Comparison of ENCODE assay signal across 9 cellular contexts in genomic region chr4:159016527-159017137, GRCh38.
A peak's percentile ranks its signal among the peaks of the same experiment; 100 is the strongest.
DNase-seq lines count a peak whose midpoint lies in the region; ATAC-seq and TF ChIP-seq lines count a peak whose summit lies in the region.
"Had no signal": no experiment of that assay in that cellular context is flagged by ENCODE, and none has a peak within 500 bp of the region (broad histone marks: within the 10 kb centered on the region; RNA-seq: fewer than 3 reads in every experiment).

No MANE protein-coding gene starts in this region.

- H3K27ac Mint-ChIP-seq in progenitor cell of endocrine pancreas (no peak overlapping the region), natural killer cell (no peak overlapping the region)

- no peak overlapping the region for H3K4me3 ChIP-seq in astrocyte of the spinal cord (ENCODE audit: low read depth, low read length)
- H3K4me3 ChIP-seq in lower lobe of right lung: no peak overlapping the region
- no peak overlapping the region for H3K4me3 ChIP-seq in MG63

- no peaks in the 10 kb centered on the region for H3K4me1 ChIP-seq in lower lobe of right lung

- H3K4me3 Mint-ChIP-seq in progenitor cell of endocrine pancreas (ENCODE audit: low read depth) (no peak overlapping the region), natural killer cell (no peak overlapping the region)

- ATAC-seq in HG02981 (IDR thresholded peaks at IDR 0.05; ENCODE audit: unreplicated experiment) (peak; percentile 32), lower lobe of right lung (no peak), natural killer cell (no peak)

- H3K4me1 Mint-ChIP-seq in progenitor cell of endocrine pancreas (ENCODE audit: low read depth) (peaks cover 4% of the 10 kb centered on the region), natural killer cell (no peaks in the 10 kb centered on the region)

- H3K27me3 ChIP-seq in lower lobe of right lung (ENCODE audit: low read depth) (no peaks in the 10 kb centered on the region), MG63 (no peaks in the 10 kb centered on the region)

- H3K36me3 Mint-ChIP-seq in progenitor cell of endocrine pancreas (ENCODE audit: insufficient read depth): no peaks in the 10 kb centered on the region
- H3K36me3 Mint-ChIP-seq in natural killer cell: no peaks in the 10 kb centered on the region

- H3K9me3 ChIP-seq in lower lobe of right lung (no peaks in the 10 kb centered on the region), MG63 (no peaks in the 10 kb centered on the region)

- H3K27me3 Mint-ChIP-seq in progenitor cell of endocrine pancreas (peaks cover 3% of the 10 kb centered on the region), natural killer cell (ENCODE audit: low read depth in 2 of 2) (peaks cover 0 to 3% of the 10 kb centered on the region in 2 donors)

- in situ Hi-C loops in astrocyte of the spinal cord (cut with HindIII; ENCODE audit: low sequenced_read_pairs): no loop called here

- no peak overlapping the region for H3K27ac ChIP-seq in lower lobe of right lung
- H3K27ac ChIP-seq: 22Rv1 had no signal

- no peak for TF ChIP-seq CTCF in astrocyte of the spinal cord (IDR thresholded peaks at IDR 0.05; ENCODE audit: low read depth, low read length)
- peak; percentile 34 for TF ChIP-seq CTCF in progenitor cell of endocrine pancreas (IDR thresholded peaks at IDR 0.05; ENCODE audit: unreplicated experiment)
- TF ChIP-seq CTCF in lower lobe of right lung (IDR thresholded peaks at IDR 0.05): no peak
- TF ChIP-seq CTCF in natural killer cell (IDR thresholded peaks at IDR 0.05): no peak

- intact Hi-C loops in lower lobe of right lung (cut with DNase I): no loop called here
- intact Hi-C loops in natural killer cell (cut with micrococcal nuclease): no loop called here

- H3K36me3 ChIP-seq in lower lobe of right lung (no peaks in the 10 kb centered on the region), MG63 (no peaks in the 10 kb centered on the region)

- DNase-seq in DMS 273 (lab: John Stamatoyannopoulos, UW; ENCODE audit: unreplicated experiment) (peak; percentile 26), DMS 273 treated with DMSO at 0.1 percent for 48 hours (lab: John Stamatoyannopoulos, UW) (no peak), astrocyte of the spinal cord (ENCODE audit: low read depth, low spot score) (peak; percentile 74), progenitor cell of endocrine pancreas (ENCODE audit: low spot score, unreplicated experiment) (no peak), lower lobe of right lung (no peak), natural killer cell (no peak), MG63 (no peak)

- H3K9me3 Mint-ChIP-seq in progenitor cell of endocrine pancreas (ENCODE audit: low read depth) (no peaks in the 10 kb centered on the region), natural killer cell (no peaks in the 10 kb centered on the region)

Comparison
In these comparisons a context has a peak if more than half of its experiments do, and no peak if none do; other contexts are left out.
1. DNase-seq: peak in DMS 273 (single experiment) and astrocyte of the spinal cord (single experiment); none in DMS 273 treated with DMSO at 0.1 percent for 48 hours (single experiment), progenitor cell of endocrine pancreas (single experiment), lower lobe of right lung (single experiment), natural killer cell (single experiment) and MG63 (single experiment).